In the genomic region with DNA sequence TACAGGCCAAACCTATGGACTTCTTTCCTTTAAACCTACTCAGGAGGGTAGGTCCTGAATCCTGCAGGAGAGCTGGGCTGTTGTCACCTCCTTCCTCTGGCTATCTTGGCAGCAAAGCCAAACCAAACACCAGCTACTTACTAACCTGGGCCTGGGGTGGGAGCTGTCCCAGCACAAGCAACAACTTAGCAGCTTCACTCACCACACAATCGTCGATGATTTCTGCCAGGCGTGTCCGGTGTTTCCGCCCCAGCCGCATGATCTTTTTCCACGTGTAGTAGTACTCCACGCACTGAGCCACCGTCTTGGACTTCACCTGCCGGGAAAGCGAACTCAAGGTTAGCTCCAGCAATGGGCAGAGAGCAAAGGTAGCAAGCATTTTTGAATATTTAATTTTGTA, we compare ENCODE assay signal across 2 cellular contexts.
TF ChIP-seq lines count a peak whose summit lies in the region.

No MANE protein-coding gene starts in this region.

TF ChIP-seq in WTC11, 78 proteins besides CTCF, POLR2A, EP300 and RAD21:
- no peak for TF ChIP-seq SOX15 (CRISPR knock-in tag; IDR thresholded peaks at IDR 0.05)
- TF ChIP-seq, protein P1, sequence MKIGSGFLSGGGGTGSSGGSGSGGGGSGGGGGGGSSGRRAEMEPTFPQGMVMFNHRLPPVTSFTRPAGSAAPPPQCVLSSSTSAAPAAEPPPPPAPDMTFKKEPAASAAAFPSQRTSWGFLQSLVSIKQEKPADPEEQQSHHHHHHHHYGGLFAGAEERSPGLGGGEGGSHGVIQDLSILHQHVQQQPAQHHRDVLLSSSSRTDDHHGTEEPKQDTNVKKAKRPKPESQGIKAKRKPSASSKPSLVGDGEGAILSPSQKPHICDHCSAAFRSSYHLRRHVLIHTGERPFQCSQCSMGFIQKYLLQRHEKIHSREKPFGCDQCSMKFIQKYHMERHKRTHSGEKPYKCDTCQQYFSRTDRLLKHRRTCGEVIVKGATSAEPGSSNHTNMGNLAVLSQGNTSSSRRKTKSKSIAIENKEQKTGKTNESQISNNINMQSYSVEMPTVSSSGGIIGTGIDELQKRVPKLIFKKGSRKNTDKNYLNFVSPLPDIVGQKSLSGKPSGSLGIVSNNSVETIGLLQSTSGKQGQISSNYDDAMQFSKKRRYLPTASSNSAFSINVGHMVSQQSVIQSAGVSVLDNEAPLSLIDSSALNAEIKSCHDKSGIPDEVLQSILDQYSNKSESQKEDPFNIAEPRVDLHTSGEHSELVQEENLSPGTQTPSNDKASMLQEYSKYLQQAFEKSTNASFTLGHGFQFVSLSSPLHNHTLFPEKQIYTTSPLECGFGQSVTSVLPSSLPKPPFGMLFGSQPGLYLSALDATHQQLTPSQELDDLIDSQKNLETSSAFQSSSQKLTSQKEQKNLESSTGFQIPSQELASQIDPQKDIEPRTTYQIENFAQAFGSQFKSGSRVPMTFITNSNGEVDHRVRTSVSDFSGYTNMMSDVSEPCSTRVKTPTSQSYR (CRISPR knock-in tag; IDR thresholded peaks at IDR 0.05): no peak
- TF ChIP-seq, protein P2, sequence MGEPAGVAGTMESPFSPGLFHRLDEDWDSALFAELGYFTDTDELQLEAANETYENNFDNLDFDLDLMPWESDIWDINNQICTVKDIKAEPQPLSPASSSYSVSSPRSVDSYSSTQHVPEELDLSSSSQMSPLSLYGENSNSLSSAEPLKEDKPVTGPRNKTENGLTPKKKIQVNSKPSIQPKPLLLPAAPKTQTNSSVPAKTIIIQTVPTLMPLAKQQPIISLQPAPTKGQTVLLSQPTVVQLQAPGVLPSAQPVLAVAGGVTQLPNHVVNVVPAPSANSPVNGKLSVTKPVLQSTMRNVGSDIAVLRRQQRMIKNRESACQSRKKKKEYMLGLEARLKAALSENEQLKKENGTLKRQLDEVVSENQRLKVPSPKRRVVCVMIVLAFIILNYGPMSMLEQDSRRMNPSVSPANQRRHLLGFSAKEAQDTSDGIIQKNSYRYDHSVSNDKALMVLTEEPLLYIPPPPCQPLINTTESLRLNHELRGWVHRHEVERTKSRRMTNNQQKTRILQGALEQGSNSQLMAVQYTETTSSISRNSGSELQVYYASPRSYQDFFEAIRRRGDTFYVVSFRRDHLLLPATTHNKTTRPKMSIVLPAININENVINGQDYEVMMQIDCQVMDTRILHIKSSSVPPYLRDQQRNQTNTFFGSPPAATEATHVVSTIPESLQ (CRISPR knock-in tag; IDR thresholded peaks at IDR 0.05): no peak
- TF ChIP-seq, protein P3, sequence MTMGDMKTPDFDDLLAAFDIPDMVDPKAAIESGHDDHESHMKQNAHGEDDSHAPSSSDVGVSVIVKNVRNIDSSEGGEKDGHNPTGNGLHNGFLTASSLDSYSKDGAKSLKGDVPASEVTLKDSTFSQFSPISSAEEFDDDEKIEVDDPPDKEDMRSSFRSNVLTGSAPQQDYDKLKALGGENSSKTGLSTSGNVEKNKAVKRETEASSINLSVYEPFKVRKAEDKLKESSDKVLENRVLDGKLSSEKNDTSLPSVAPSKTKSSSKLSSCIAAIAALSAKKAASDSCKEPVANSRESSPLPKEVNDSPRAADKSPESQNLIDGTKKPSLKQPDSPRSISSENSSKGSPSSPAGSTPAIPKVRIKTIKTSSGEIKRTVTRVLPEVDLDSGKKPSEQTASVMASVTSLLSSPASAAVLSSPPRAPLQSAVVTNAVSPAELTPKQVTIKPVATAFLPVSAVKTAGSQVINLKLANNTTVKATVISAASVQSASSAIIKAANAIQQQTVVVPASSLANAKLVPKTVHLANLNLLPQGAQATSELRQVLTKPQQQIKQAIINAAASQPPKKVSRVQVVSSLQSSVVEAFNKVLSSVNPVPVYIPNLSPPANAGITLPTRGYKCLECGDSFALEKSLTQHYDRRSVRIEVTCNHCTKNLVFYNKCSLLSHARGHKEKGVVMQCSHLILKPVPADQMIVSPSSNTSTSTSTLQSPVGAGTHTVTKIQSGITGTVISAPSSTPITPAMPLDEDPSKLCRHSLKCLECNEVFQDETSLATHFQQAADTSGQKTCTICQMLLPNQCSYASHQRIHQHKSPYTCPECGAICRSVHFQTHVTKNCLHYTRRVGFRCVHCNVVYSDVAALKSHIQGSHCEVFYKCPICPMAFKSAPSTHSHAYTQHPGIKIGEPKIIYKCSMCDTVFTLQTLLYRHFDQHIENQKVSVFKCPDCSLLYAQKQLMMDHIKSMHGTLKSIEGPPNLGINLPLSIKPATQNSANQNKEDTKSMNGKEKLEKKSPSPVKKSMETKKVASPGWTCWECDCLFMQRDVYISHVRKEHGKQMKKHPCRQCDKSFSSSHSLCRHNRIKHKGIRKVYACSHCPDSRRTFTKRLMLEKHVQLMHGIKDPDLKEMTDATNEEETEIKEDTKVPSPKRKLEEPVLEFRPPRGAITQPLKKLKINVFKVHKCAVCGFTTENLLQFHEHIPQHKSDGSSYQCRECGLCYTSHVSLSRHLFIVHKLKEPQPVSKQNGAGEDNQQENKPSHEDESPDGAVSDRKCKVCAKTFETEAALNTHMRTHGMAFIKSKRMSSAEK (CRISPR knock-in tag; IDR thresholded peaks at IDR 0.05; ENCODE audit: borderline replicate concordance): no peak
- TF ChIP-seq CBFB (CRISPR knock-in tag; IDR thresholded peaks at IDR 0.05; ENCODE audit: low read depth): no peak
- no peak for TF ChIP-seq SP1 (CRISPR knock-in tag; conservative IDR thresholded peaks at IDR 0.05)
- TF ChIP-seq NFATC4 (CRISPR knock-in tag; IDR thresholded peaks at IDR 0.05): no peak
- no peak for TF ChIP-seq NR1H2 (CRISPR knock-in tag; IDR thresholded peaks at IDR 0.05)
- TF ChIP-seq, protein P4, sequence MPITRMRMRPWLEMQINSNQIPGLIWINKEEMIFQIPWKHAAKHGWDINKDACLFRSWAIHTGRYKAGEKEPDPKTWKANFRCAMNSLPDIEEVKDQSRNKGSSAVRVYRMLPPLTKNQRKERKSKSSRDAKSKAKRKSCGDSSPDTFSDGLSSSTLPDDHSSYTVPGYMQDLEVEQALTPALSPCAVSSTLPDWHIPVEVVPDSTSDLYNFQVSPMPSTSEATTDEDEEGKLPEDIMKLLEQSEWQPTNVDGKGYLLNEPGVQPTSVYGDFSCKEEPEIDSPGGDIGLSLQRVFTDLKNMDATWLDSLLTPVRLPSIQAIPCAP (CRISPR knock-in tag; IDR thresholded peaks at IDR 0.05): no peak

TF ChIP-seq in H1, 55 proteins besides CTCF, POLR2A, EP300 and RAD21:
- TF ChIP-seq NRF1 (IDR thresholded peaks at IDR 0.05; ENCODE audit: low read depth, low read length) (no peak), POLR2AphosphoS5 (IDR thresholded peaks at IDR 0.05; ENCODE audit: low read depth, low read length) (no peak), SP2 (IDR thresholded peaks at IDR 0.05; ENCODE audit: low read length) (no peak), FOSL1 (IDR thresholded peaks at IDR 0.05; ENCODE audit: insufficient read depth, low read depth, low read length) (no peak), BACH1 (IDR thresholded peaks at IDR 0.05; ENCODE audit: low read length) (no peak), GTF2F1 (IDR thresholded peaks at IDR 0.05; ENCODE audit: borderline replicate concordance, low read depth, low read length) (no peak), CHD1 (IDR thresholded peaks at IDR 0.05; ENCODE audit: low read depth, low read length) (no peak), NANOG (IDR thresholded peaks at IDR 0.05; ENCODE audit: insufficient read depth, low read depth, low read length, poor library complexity, severe bottlenecking) (no peak), PHF8 (conservative IDR thresholded peaks at IDR 0.05; ENCODE audit: low read depth, low read length) (no peak), SAP30 (IDR thresholded peaks at IDR 0.05; ENCODE audit: insufficient read depth, insufficient replicate concordance, low read length) (no peak), SP1 (IDR thresholded peaks at IDR 0.05; ENCODE audit: low read depth, low read length) (no peak), EGR1 (IDR thresholded peaks at IDR 0.05; ENCODE audit: borderline replicate concordance, low read depth, low read length) (no peak), SP4 (IDR thresholded peaks at IDR 0.05; ENCODE audit: low read length) (no peak), HDAC6 (IDR thresholded peaks at IDR 0.05; ENCODE audit: low read depth, low read length) (no peak), CEBPB (IDR thresholded peaks at IDR 0.05; ENCODE audit: low read depth, low read length) (no peak), SUZ12 (IDR thresholded peaks at IDR 0.05; ENCODE audit: low read length) (no peak), SIN3A (conservative IDR thresholded peaks at IDR 0.05 in 1 of 2, IDR thresholded peaks at IDR 0.05 in 1 of 2; ENCODE audit: low read depth in 1 of 2, low read length in 2 of 2) (no peak), MAFK (IDR thresholded peaks at IDR 0.05; ENCODE audit: low read depth, low read length) (no peak), SIX5 (IDR thresholded peaks at IDR 0.05; ENCODE audit: low read depth, low read length) (no peak), JUN (IDR thresholded peaks at IDR 0.05; ENCODE audit: low read depth, low read length) (no peak)
